In genomic region chr11:48313590-48313989, GRCh38 we compare ENCODE assay signal across 4 cellular contexts. TPM values are rescaled to one million over a fixed set of nuclear protein-coding genes. Genes with fewer than 3 reads are reported as not detected.
"Had no signal": no experiment of that assay in that cellular context is flagged by ENCODE, and none has a peak within 500 bp of the region (broad histone marks: within the 10 kb centered on the region; RNA-seq: fewer than 3 reads in every experiment).

No MANE protein-coding gene starts in this region.

RNA-seq across cellular contexts. Expression of gene OR4S1, which starts 7.6 kb away (rescaled TPM):
- total RNA-seq: LHCN-M2, M059J, MCF 10A, NCI-H460 had no signal

RNA-seq across cellular contexts. Expression of gene OR4C3, which starts 11.1 kb away (rescaled TPM):
- total RNA-seq: LHCN-M2, M059J, MCF 10A, NCI-H460 had no signal

RNA-seq across cellular contexts. Expression of gene OR4X1, which starts 49.9 kb away (rescaled TPM):
- total RNA-seq: LHCN-M2, M059J, MCF 10A, NCI-H460 had no signal

RNA-seq across cellular contexts. Expression of gene OR4C5, which starts 52.7 kb away (rescaled TPM):
- total RNA-seq: LHCN-M2, M059J, MCF 10A, NCI-H460 had no signal
